ENCODE assay signal across 17 cellular contexts in genomic region chr12:7929069-7929792, GRCh38. TPM values are rescaled to one million over a fixed set of nuclear protein-coding genes. Genes with fewer than 3 reads are reported as not detected.
A peak's percentile ranks its signal among the peaks of the same experiment; 100 is the strongest.
DNase-seq lines count a peak whose midpoint lies in the region; ATAC-seq and TF ChIP-seq lines count a peak whose summit lies in the region.
"Had no signal": no experiment of that assay in that cellular context is flagged by ENCODE, and none has a peak within 500 bp of the region (broad histone marks: within the 10 kb centered on the region; RNA-seq: fewer than 3 reads in every experiment).

No MANE protein-coding gene starts in this region.

- intact Hi-C loops in activated T-helper 2 cell treated with anti-CD3 and anti-CD28 coated beads, Interferon-gamma antibody, Interleukin-2, Interleukin-4, amounts not matched to agents 10 μg/mL and 5 μg/mL and 100 μg/mL, durations not matched to agents 14 hours and 24 hours and 36 hours (cut with micrococcal nuclease): no loop called here

- H3K36me3 Mint-ChIP-seq in T-helper 2 cell treated with Interferon-gamma antibody and Interleukin-4, amounts not matched to agents 5 μg/mL and 100 μg/mL, for 36 hours (ENCODE audit: low read depth): peaks cover 58% of the 10 kb centered on the region
- peaks cover 35% of the 10 kb centered on the region for H3K36me3 Mint-ChIP-seq in activated T-helper 2 cell treated with anti-CD3 and anti-CD28 coated beads, Interferon-gamma antibody, Interleukin-2, Interleukin-4, amounts not matched to agents 10 μg/mL and 5 μg/mL and 100 μg/mL, durations not matched to agents 14 hours and 24 hours and 36 hours (ENCODE audit: low read depth)
- H3K36me3 Mint-ChIP-seq in mesothelial cell of epicardium: peaks cover 36% of the 10 kb centered on the region

- no peaks in the 10 kb centered on the region for H3K9me3 Mint-ChIP-seq in T-helper 2 cell treated with Interferon-gamma antibody and Interleukin-4, amounts not matched to agents 5 μg/mL and 100 μg/mL, for 36 hours
- H3K9me3 Mint-ChIP-seq in activated T-helper 2 cell treated with anti-CD3 and anti-CD28 coated beads, Interferon-gamma antibody, Interleukin-2, Interleukin-4, amounts not matched to agents 10 μg/mL and 5 μg/mL and 100 μg/mL, durations not matched to agents 14 hours and 24 hours and 36 hours: no peaks in the 10 kb centered on the region
- no peaks in the 10 kb centered on the region for H3K9me3 Mint-ChIP-seq in mesothelial cell of epicardium
- H3K9me3 Mint-ChIP-seq: activated T-cell treated with anti-CD3 and anti-CD28 coated beads, Interleukin-2, amount 50 U/mL, for 4 hours had no signal

- no peak for DNase-seq in T-helper 2 cell treated with Interferon-gamma antibody and Interleukin-4, amounts not matched to agents 5 μg/mL and 100 μg/mL, for 36 hours (ENCODE audit: low spot score)
- DNase-seq in T-helper 2 cell (no peak), mesothelial cell of epicardium (ENCODE audit: low spot score in 2 of 2, unreplicated experiment in 2 of 2) (no peak), A172 (ENCODE audit: low spot score) (no peak), T1000 (lab: John Stamatoyannopoulos, UW) (no peak)
- DNase-seq in activated T-helper 2 cell treated with anti-CD3 and anti-CD28 coated beads, Interferon-gamma antibody, Interleukin-2, Interleukin-4, amounts not matched to agents 10 μg/mL and 5 μg/mL and 100 μg/mL, durations not matched to agents 14 hours and 24 hours and 36 hours (ENCODE audit: low spot score): no peak
- DNase-seq: activated CD4-positive, alpha-beta T cell treated with anti-CD3 and anti-CD28 coated beads for 4 hours; activated T-cell treated with anti-CD3 and anti-CD28 coated beads, Interleukin-2, amount 50 U/mL, for 4 hours; effector memory CD4-positive, alpha-beta T cell; MG63; NCI-H2227 treated with DMSO at 0.1 percent for 48 hours; OCI-M1; small intestine had no signal

- H3K4me3 ChIP-seq in HEK293 (ENCODE audit: low read depth, low read length): no peak overlapping the region
- H3K4me3 ChIP-seq: MG63 had no signal

- H3K9me3 ChIP-seq in HEK293 (ENCODE audit: control insufficient read depth, insufficient read depth, low read depth, low read length): no peaks in the 10 kb centered on the region
- H3K9me3 ChIP-seq: MG63 had no signal

- CTCF ChIA-PET in HEK293 (lab: Yijun Ruan, JAX): interaction anchor here (0.6 to 1.4 kb wide), 2 partner anchors 64 to 65 kb away, joined by 3 read pairs; no protein-coding TSS in a partner anchor

- TF ChIP-seq CTCF in HEK293 (tag by site-specific recombination; IDR thresholded peaks at IDR 0.05) (no peak), mesothelial cell of epicardium (IDR thresholded peaks at IDR 0.05; ENCODE audit: unreplicated experiment) (no peak)

- H3K4me1 Mint-ChIP-seq in T-helper 2 cell treated with Interferon-gamma antibody and Interleukin-4, amounts not matched to agents 5 μg/mL and 100 μg/mL, for 36 hours (ENCODE audit: low read depth): peaks cover 47% of the 10 kb centered on the region
- peaks cover 42% of the 10 kb centered on the region for H3K4me1 Mint-ChIP-seq in activated T-helper 2 cell treated with anti-CD3 and anti-CD28 coated beads, Interferon-gamma antibody, Interleukin-2, Interleukin-4, amounts not matched to agents 10 μg/mL and 5 μg/mL and 100 μg/mL, durations not matched to agents 14 hours and 24 hours and 36 hours (ENCODE audit: low read depth)
- peaks cover 26% of the 10 kb centered on the region for H3K4me1 Mint-ChIP-seq in mesothelial cell of epicardium

- H3K36me3 ChIP-seq in HEK293 (ENCODE audit: control insufficient read depth in 2 of 2, insufficient read depth in 1 of 2, low read length in 2 of 2): peaks cover 56 to 92% of the 10 kb centered on the region in 2 experiments
- H3K36me3 ChIP-seq: MG63 had no signal

- no peak overlapping the region for H3K27ac ChIP-seq in HEK293 (ENCODE audit: extremely low read depth, low read depth, low read length)

- H3K27me3 Mint-ChIP-seq in T-helper 2 cell treated with Interferon-gamma antibody and Interleukin-4, amounts not matched to agents 5 μg/mL and 100 μg/mL, for 36 hours (ENCODE audit: low read depth): no peaks in the 10 kb centered on the region
- no peaks in the 10 kb centered on the region for H3K27me3 Mint-ChIP-seq in activated T-helper 2 cell treated with anti-CD3 and anti-CD28 coated beads, Interferon-gamma antibody, Interleukin-2, Interleukin-4, amounts not matched to agents 10 μg/mL and 5 μg/mL and 100 μg/mL, durations not matched to agents 14 hours and 24 hours and 36 hours (ENCODE audit: low read depth)
- no peaks in the 10 kb centered on the region for H3K27me3 Mint-ChIP-seq in mesothelial cell of epicardium (ENCODE audit: low read depth)

- ATAC-seq in HG03469 (IDR thresholded peaks at IDR 0.05; ENCODE audit: unreplicated experiment): no peak
- ATAC-seq: activated T-cell treated with anti-CD3 and anti-CD28 coated beads, Interleukin-2, amount 50 U/mL, for 4 hours had no signal

- H3K4me3 Mint-ChIP-seq in T-helper 2 cell treated with Interferon-gamma antibody and Interleukin-4, amounts not matched to agents 5 μg/mL and 100 μg/mL, for 36 hours: peak overlapping the region; percentile 38
- H3K4me3 Mint-ChIP-seq in activated T-helper 2 cell treated with anti-CD3 and anti-CD28 coated beads, Interferon-gamma antibody, Interleukin-2, Interleukin-4, amounts not matched to agents 10 μg/mL and 5 μg/mL and 100 μg/mL, durations not matched to agents 14 hours and 24 hours and 36 hours (ENCODE audit: low read depth): peak overlapping the region; percentile 35
- H3K4me3 Mint-ChIP-seq in mesothelial cell of epicardium: peak overlapping the region; percentile 11
- H3K4me3 Mint-ChIP-seq: activated T-cell treated with anti-CD3 and anti-CD28 coated beads, Interleukin-2, amount 50 U/mL, for 4 hours had no signal

- POLR2A ChIA-PET in HEK293 (lab: Yijun Ruan, JAX): no interaction called here

- H3K4me1 ChIP-seq in HEK293 (ENCODE audit: control insufficient read depth, insufficient read depth, low read length): no peaks in the 10 kb centered on the region

- no peak overlapping the region for H3K27ac Mint-ChIP-seq in T-helper 2 cell treated with Interferon-gamma antibody and Interleukin-4, amounts not matched to agents 5 μg/mL and 100 μg/mL, for 36 hours
- no peak overlapping the region for H3K27ac Mint-ChIP-seq in activated T-helper 2 cell treated with anti-CD3 and anti-CD28 coated beads, Interferon-gamma antibody, Interleukin-2, Interleukin-4, amounts not matched to agents 10 μg/mL and 5 μg/mL and 100 μg/mL, durations not matched to agents 14 hours and 24 hours and 36 hours
- H3K27ac Mint-ChIP-seq in mesothelial cell of epicardium: peak overlapping the region; percentile 95

TF ChIP-seq in HEK293, 187 proteins besides CTCF, POLR2A, EP300 and RAD21:
- TF ChIP-seq OSR2 (tag by site-specific recombination; IDR thresholded peaks at IDR 0.05) (peak; percentile 39; the same call in 1 of the 2 replicates), MZF1 (tag by site-specific recombination; IDR thresholded peaks at IDR 0.05; ENCODE audit: borderline replicate concordance) (no peak)

RNA-seq across cellular contexts. Expression of gene SLC2A3, which starts 6.8 kb away (rescaled TPM):
- total RNA-seq in activated T-helper 2 cell treated with anti-CD3 and anti-CD28 coated beads, Interferon-gamma antibody, Interleukin-2, Interleukin-4, amounts not matched to agents 10 μg/mL and 5 μg/mL and 100 μg/mL, durations not matched to agents 14 hours and 24 hours and 36 hours: 456 and 474 TPM in 2 replicates
- total RNA-seq in mesothelial cell of epicardium: 170 to 186 TPM (median 186 TPM) in 3 replicates
- total RNA-seq in A172 (2014; rRNA removed; shearing (Covaris generic)): 16.3 and 17.0 TPM in 2 replicates

RNA-seq across cellular contexts. Expression of gene SLC2A14, which starts 56.5 kb away (rescaled TPM):
- total RNA-seq in activated T-helper 2 cell treated with anti-CD3 and anti-CD28 coated beads, Interferon-gamma antibody, Interleukin-2, Interleukin-4, amounts not matched to agents 10 μg/mL and 5 μg/mL and 100 μg/mL, durations not matched to agents 14 hours and 24 hours and 36 hours: 0.05 and 0.07 TPM in 2 replicates
- total RNA-seq in mesothelial cell of epicardium: 4.7 to 5.1 TPM (median 4.9 TPM) in 3 replicates
- 0.12 TPM in 1 of 2 replicates, not detected in the other for total RNA-seq in A172 (2014; rRNA removed; shearing (Covaris generic))
- total RNA-seq: HT1080, omental fat pad had no signal
